27 cellular contexts compared by ENCODE assay signal in the genomic region with DNA sequence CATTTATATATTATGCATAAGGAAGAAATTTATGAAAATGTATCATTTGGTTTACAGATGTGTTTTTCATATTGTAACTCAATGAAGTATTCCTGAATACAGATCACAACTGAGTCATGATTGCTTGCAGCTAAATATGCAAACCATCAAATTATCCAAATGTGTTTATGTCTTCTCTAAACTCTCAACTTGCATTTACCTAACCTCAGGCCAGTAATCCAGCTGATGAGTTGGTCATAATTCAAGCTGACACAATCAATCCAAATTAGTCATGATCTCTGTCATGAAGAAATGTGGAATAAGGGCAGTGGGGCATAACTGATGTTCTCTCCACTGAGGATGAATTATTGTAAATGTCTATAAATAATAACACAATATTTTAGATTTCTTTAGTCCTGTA.
"Had no signal": no experiment of that assay in that cellular context is flagged by ENCODE, and none has a peak within 500 bp of the region (broad histone marks: within the 10 kb centered on the region; RNA-seq: fewer than 3 reads in every experiment).

No MANE protein-coding gene starts in this region.

- H3K36me3 ChIP-seq: colonic mucosa, esophagus muscularis mucosa, gastrocnemius medialis, heart left ventricle, neural progenitor cell, right atrium auricular region, suprapubic skin, transverse colon, upper lobe of right lung, vagina had no signal

- H2AFZ ChIP-seq: hepatocyte, neural progenitor cell, parathyroid adenoma had no signal

- H3K27ac ChIP-seq: colonic mucosa, esophagus muscularis mucosa, gastrocnemius medialis, heart left ventricle, hepatocyte, neural progenitor cell, parathyroid adenoma, right atrium auricular region, suprapubic skin, transverse colon, upper lobe of right lung, vagina had no signal

- H3K27me3 ChIP-seq: colonic mucosa, esophagus muscularis mucosa, gastrocnemius medialis, heart left ventricle, hepatocyte, neural progenitor cell, right atrium auricular region, suprapubic skin, transverse colon, upper lobe of right lung, vagina had no signal

- DNase-seq: colonic mucosa; effector CD8-positive, alpha-beta T cell; endodermal cell; gastrocnemius medialis; heart left ventricle; kidney; mesendoderm; midbrain; naive thymus-derived CD4-positive, alpha-beta T cell; stimulated activated CD4-positive, alpha-beta T cell treated with anti-CD3 and anti-CD28 coated beads, Interleukin-12 subunit alpha, Interleukin-12 subunit beta, amount 100 ng/mL, for 4 hours; stimulated activated CD4-positive, alpha-beta T cell treated with anti-CD3 and anti-CD28 coated beads, Interleukin-1b, Interleukin-23, amount 100 ng/mL, for 48 hours; stimulated activated CD4-positive, alpha-beta T cell treated with anti-CD3 and anti-CD28 coated beads, Interleukin-4, amount 100 ng/mL, for 1 hour; stimulated activated CD8-positive, alpha-beta memory T cell treated with anti-CD3 and anti-CD28 coated beads, Interleukin-4, amount 100 ng/mL, for 48 hours; stimulated activated naive CD4-positive, alpha-beta T cell; stimulated activated naive CD8-positive, alpha-beta T cell treated with anti-CD3 and anti-CD28 coated beads, Interleukin-15, amount 100 ng/mL, for 72 hours; transverse colon; upper lobe of right lung had no signal

- H3K9ac ChIP-seq: neural progenitor cell, parathyroid adenoma had no signal

- H3K4me3 ChIP-seq: colonic mucosa, esophagus muscularis mucosa, gastrocnemius medialis, heart left ventricle, hepatocyte, neural progenitor cell, right atrium auricular region, smooth muscle cell, suprapubic skin, transverse colon, upper lobe of right lung, vagina had no signal

- H3K9me3 ChIP-seq: colonic mucosa, esophagus muscularis mucosa, gastrocnemius medialis, suprapubic skin, transverse colon, upper lobe of right lung, vagina had no signal

- FAIRE-seq: kidney had no signal

- H3K4me2 ChIP-seq: hepatocyte, neural progenitor cell, smooth muscle cell had no signal

- ATAC-seq: gastrocnemius medialis; heart left ventricle; left lobe of liver; naive thymus-derived CD4-positive, alpha-beta T cell; sciatic nerve; stimulated activated naive CD8-positive, alpha-beta T cell treated with anti-CD3 and anti-CD28 coated beads, Interleukin-15, amount 100 ng/mL, for 72 hours; upper lobe of right lung had no signal

- H3K79me2 ChIP-seq: hepatocyte, parathyroid adenoma had no signal

- H3K4me1 ChIP-seq: colonic mucosa, esophagus muscularis mucosa, gastrocnemius medialis, heart left ventricle, neural progenitor cell, parathyroid adenoma, right atrium auricular region, suprapubic skin, transverse colon, upper lobe of right lung, vagina had no signal
